Comparison of ENCODE assay signal across 12 cellular contexts in genomic region chr21:33024278-33025103, GRCh38. TPM values are rescaled to one million over a fixed set of nuclear protein-coding genes. Genes with fewer than 3 reads are reported as not detected.
A peak's percentile ranks its signal among the peaks of the same experiment; 100 is the strongest.
DNase-seq lines count a peak whose midpoint lies in the region; ATAC-seq and TF ChIP-seq lines count a peak whose summit lies in the region.
"Had no signal": no experiment of that assay in that cellular context is flagged by ENCODE, and none has a peak within 500 bp of the region (broad histone marks: within the 10 kb centered on the region; RNA-seq: fewer than 3 reads in every experiment).

No MANE protein-coding gene starts in this region.

- POLR2A ChIA-PET in CD4-positive, alpha-beta T cell (lab: Charles Lee): no interaction called here
- POLR2A ChIA-PET in GM10248 (lab: Yijun Ruan, JAX): no interaction called here
- POLR2A ChIA-PET in activated CD8-positive, alpha-beta T cell treated with anti-CD3 and anti-CD28 coated beads, Interleukin-2, amount 10 ng/mL, durations not matched to agents 7 days and 5 days (lab: Charles Lee): no interaction called here

- H4K20me1 ChIP-seq in smooth muscle cell (ENCODE audit: low read depth): no peaks in the 10 kb centered on the region

- CTCF ChIA-PET in CD4-positive, alpha-beta T cell (lab: Charles Lee): no interaction called here
- CTCF ChIA-PET in GM10248 (lab: Yijun Ruan, JAX): no interaction called here
- CTCF ChIA-PET in activated CD8-positive, alpha-beta T cell treated with anti-CD3 and anti-CD28 coated beads, Interleukin-2, amount 10 ng/mL, durations not matched to agents 7 days and 5 days (lab: Charles Lee): interaction anchor here (1.0 kb wide), 1 partner anchor 84 kb away, joined by 3 read pairs; no protein-coding TSS in a partner anchor

- peaks cover 96% of the 10 kb centered on the region for H3K27me3 ChIP-seq in CD4-positive, alpha-beta T cell (ENCODE audit: control insufficient read depth, insufficient read depth, low read length)
- peaks cover 100% of the 10 kb centered on the region for H3K27me3 ChIP-seq in smooth muscle cell (ENCODE audit: low read depth)

- peak overlapping the region; percentile 66 for H3K4me3 Mint-ChIP-seq in CD4-positive, alpha-beta T cell
- H3K4me3 Mint-ChIP-seq in activated CD8-positive, alpha-beta T cell treated with anti-CD3 and anti-CD28 coated beads, Interleukin-2, amount 10 ng/mL, durations not matched to agents 7 days and 5 days: peak overlapping the region; percentile 31

- no peak overlapping the region for H2AFZ ChIP-seq in smooth muscle cell (ENCODE audit: low read depth)

- DNase-seq in CD4-positive, alpha-beta T cell: no peak
- DNase-seq in GM10248 (ENCODE audit: extremely low spot score): peak; percentile 21
- DNase-seq in activated CD8-positive, alpha-beta T cell treated with anti-CD3 and anti-CD28 coated beads, Interleukin-2, amount 10 ng/mL, durations not matched to agents 7 days and 5 days: no peak
- peak; percentile 37 for DNase-seq in medulla oblongata (ENCODE audit: extremely low spot score)
- DNase-seq in DMS79 treated with DMSO at 0.1 percent for 48 hours (lab: John Stamatoyannopoulos, UW): no peak
- DNase-seq in cardiac septum (ENCODE audit: low spot score): no peak
- no peak for DNase-seq in smooth muscle cell (lab: John Stamatoyannopoulos, UW; ENCODE audit: unreplicated experiment)
- DNase-seq: esophagus squamous epithelium, NCI-H1417 treated with DMSO at 0.1 percent for 48 hours had no signal

- intact Hi-C loops in CD4-positive, alpha-beta T cell (cut with DNase I, micrococcal nuclease): no loop called here
- intact Hi-C loops in cardiac septum (cut with DNase I): no loop called here

- no peaks in the 10 kb centered on the region for H3F3A ChIP-seq in smooth muscle cell (ENCODE audit: low read depth)

- H3K4me2 ChIP-seq in smooth muscle cell: no peak overlapping the region

- H3K4me3 ChIP-seq in smooth muscle cell: no peak overlapping the region

- H3K27ac Mint-ChIP-seq in CD4-positive, alpha-beta T cell: no peak overlapping the region
- peak overlapping the region; percentile 69 for H3K27ac Mint-ChIP-seq in activated CD8-positive, alpha-beta T cell treated with anti-CD3 and anti-CD28 coated beads, Interleukin-2, amount 10 ng/mL, durations not matched to agents 7 days and 5 days

- no peaks in the 10 kb centered on the region for H3K9me3 Mint-ChIP-seq in CD4-positive, alpha-beta T cell
- no peaks in the 10 kb centered on the region for H3K9me3 Mint-ChIP-seq in activated CD8-positive, alpha-beta T cell treated with anti-CD3 and anti-CD28 coated beads, Interleukin-2, amount 10 ng/mL, durations not matched to agents 7 days and 5 days (ENCODE audit: insufficient read depth)

- no peak overlapping the region for H3K27ac ChIP-seq in CD4-positive, alpha-beta T cell (ENCODE audit: low read depth, low read length)
- H3K27ac ChIP-seq in smooth muscle cell (ENCODE audit: low read depth): no peak overlapping the region
- H3K27ac ChIP-seq: esophagus squamous epithelium had no signal

- ATAC-seq in CD4-positive, alpha-beta T cell (ENCODE audit: poor library complexity): no peak
- ATAC-seq in activated CD8-positive, alpha-beta T cell treated with anti-CD3 and anti-CD28 coated beads, Interleukin-2, amount 10 ng/mL, durations not matched to agents 7 days and 5 days: peak; percentile 17

- H3K4me1 ChIP-seq in smooth muscle cell (ENCODE audit: low read depth): peaks cover 25% of the 10 kb centered on the region

- no peaks in the 10 kb centered on the region for H3K9me3 ChIP-seq in CD4-positive, alpha-beta T cell (ENCODE audit: control insufficient read depth, low read length)
- H3K9me3 ChIP-seq in smooth muscle cell (replicated peaks; ENCODE audit: low read depth): no peaks in the 10 kb centered on the region
- H3K9me3 ChIP-seq: esophagus squamous epithelium had no signal

- H3K36me3 ChIP-seq in smooth muscle cell (ENCODE audit: low read depth): no peaks in the 10 kb centered on the region
- H3K36me3 ChIP-seq: esophagus squamous epithelium had no signal

- H3K27me3 Mint-ChIP-seq in CD4-positive, alpha-beta T cell: peaks cover 86% of the 10 kb centered on the region
- H3K27me3 Mint-ChIP-seq in activated CD8-positive, alpha-beta T cell treated with anti-CD3 and anti-CD28 coated beads, Interleukin-2, amount 10 ng/mL, durations not matched to agents 7 days and 5 days (ENCODE audit: low read depth): peaks cover 83% of the 10 kb centered on the region

- H3K9ac ChIP-seq in smooth muscle cell (ENCODE audit: low read depth): no peak overlapping the region

- WGBS in smooth muscle cell (ENCODE audit: low lambda C conversion rate): 14% methylated on average over 39 of the region's 39 CpGs

- TF ChIP-seq CTCF in CD4-positive, alpha-beta T cell (IDR thresholded peaks at IDR 0.05): no peak
- TF ChIP-seq CTCF in GM10248 (IDR thresholded peaks at IDR 0.05; ENCODE audit: control extremely low read depth, extremely low read depth, low read depth, missing control alignments) (no peak), smooth muscle cell (IDR thresholded peaks at IDR 0.05; ENCODE audit: borderline replicate concordance, insufficient read depth, poor library complexity, severe bottlenecking) (no peak)

- peaks cover 67% of the 10 kb centered on the region for H3K4me1 Mint-ChIP-seq in CD4-positive, alpha-beta T cell (ENCODE audit: low read depth)
- peaks cover 41% of the 10 kb centered on the region for H3K4me1 Mint-ChIP-seq in activated CD8-positive, alpha-beta T cell treated with anti-CD3 and anti-CD28 coated beads, Interleukin-2, amount 10 ng/mL, durations not matched to agents 7 days and 5 days (ENCODE audit: low read depth)

- no peaks in the 10 kb centered on the region for H3K79me2 ChIP-seq in smooth muscle cell (ENCODE audit: low read depth)

- H3K36me3 Mint-ChIP-seq in CD4-positive, alpha-beta T cell (ENCODE audit: low read depth): no peaks in the 10 kb centered on the region
- H3K36me3 Mint-ChIP-seq in activated CD8-positive, alpha-beta T cell treated with anti-CD3 and anti-CD28 coated beads, Interleukin-2, amount 10 ng/mL, durations not matched to agents 7 days and 5 days (ENCODE audit: low read depth): peaks cover 8% of the 10 kb centered on the region

RNA-seq across cellular contexts. Expression of gene OLIG2, which starts 1.2 kb away (rescaled TPM):
- total RNA-seq in CD4-positive, alpha-beta T cell: not detected
- total RNA-seq in activated CD8-positive, alpha-beta T cell treated with anti-CD3 and anti-CD28 coated beads, Interleukin-2, amount 10 ng/mL, durations not matched to agents 7 days and 5 days: not detected
- total RNA-seq in cardiac septum (not detected), smooth muscle cell (not detected in 2 replicates)
- polyA plus RNA-seq in smooth muscle cell: not detected in 2 replicates
- total RNA-seq: bronchial epithelial cell; esophagus squamous epithelium; myocyte; T-helper 1 cell treated with Interleukin-12 subunit alpha and Interleukin-12 subunit beta and Interleukin-4 antibody, amounts not matched to agents 30 ng/mL and 1 ng/mL, for 36 hours had no signal

RNA-seq across cellular contexts. Expression of gene OLIG1, which starts 45.5 kb away (rescaled TPM):
- total RNA-seq in CD4-positive, alpha-beta T cell: not detected
- total RNA-seq in activated CD8-positive, alpha-beta T cell treated with anti-CD3 and anti-CD28 coated beads, Interleukin-2, amount 10 ng/mL, durations not matched to agents 7 days and 5 days: not detected
- 0.32 TPM for total RNA-seq in cardiac septum
- total RNA-seq in smooth muscle cell: not detected in 2 replicates
- polyA plus RNA-seq in smooth muscle cell: not detected in 2 replicates
- total RNA-seq: bronchial epithelial cell; esophagus squamous epithelium; myocyte; T-helper 1 cell treated with Interleukin-12 subunit alpha and Interleukin-12 subunit beta and Interleukin-4 antibody, amounts not matched to agents 30 ng/mL and 1 ng/mL, for 36 hours had no signal

Comparison
In these comparisons a context has a peak if more than half of its experiments do, and no peak if none do; other contexts are left out.
1. DNase-seq: peak in GM10248 (single experiment) and medulla oblongata (single experiment); none in CD4-positive, alpha-beta T cell (0 of 10), activated CD8-positive, alpha-beta T cell treated with anti-CD3 and anti-CD28 coated beads, Interleukin-2, amount 10 ng/mL, durations not matched to agents 7 days and 5 days (single experiment), DMS79 treated with DMSO at 0.1 percent for 48 hours (single experiment), cardiac septum (single experiment) and smooth muscle cell (single experiment).